In genomic region chr3:75001330-75001729, GRCh38 we compare ENCODE assay signal across 9 cellular contexts.
DNase-seq lines count a peak whose midpoint lies in the region; FAIRE-seq and TF ChIP-seq lines count a peak whose summit lies in the region.
"Had no signal": no experiment of that assay in that cellular context is flagged by ENCODE, and none has a peak within 500 bp of the region (broad histone marks: within the 10 kb centered on the region; RNA-seq: fewer than 3 reads in every experiment).

No MANE protein-coding gene starts in this region.

- no peak overlapping the region for H3K14ac ChIP-seq in H9 (ENCODE audit: insufficient read depth, low read length)

- no peak overlapping the region for H4K91ac ChIP-seq in H9 (ENCODE audit: insufficient read length, low read depth, low read length)

- H3K27ac ChIP-seq in H9 (ENCODE audit: insufficient read length, low read depth, low read length) = no peak overlapping the region
- H3K27ac ChIP-seq in RWPE1 = no peak overlapping the region
- no peak overlapping the region for H3K27ac ChIP-seq in esophagus squamous epithelium

- H4K8ac ChIP-seq in H9 (replicated peaks; ENCODE audit: insufficient read length, low read depth, low read length) = no peak overlapping the region

- H3T11ph ChIP-seq in H9 (ENCODE audit: low read length) = no peak overlapping the region

- no peak overlapping the region for H3K27ac Mint-ChIP-seq in H9
- H3K27ac Mint-ChIP-seq: stimulated activated memory B cell treated with anti-CD40 and anti-IgM and Interleukin-4, amounts not matched to agents 10 μg/mL and 1 μg/mL and 100 μg/mL, for 72 hours had no signal

- no peak overlapping the region for H2BK20ac ChIP-seq in H9 (ENCODE audit: low read depth, low read length, poor library complexity, severe bottlenecking)

- no peaks in the 10 kb centered on the region for H3K36me3 Mint-ChIP-seq in H9 (ENCODE audit: insufficient read depth in 1 of 3, low read depth in 3 of 3)
- H3K36me3 Mint-ChIP-seq: stimulated activated memory B cell treated with anti-CD40 and anti-IgM and Interleukin-4, amounts not matched to agents 10 μg/mL and 1 μg/mL and 100 μg/mL, for 72 hours had no signal

- H3K23me2 ChIP-seq in H9 (ENCODE audit: insufficient read length, low read depth, low read length, poor library complexity, severe bottlenecking) = no peaks in the 10 kb centered on the region

- H2AFZ ChIP-seq in H9 (ENCODE audit: low read length) = no peak overlapping the region

- no peaks in the 10 kb centered on the region for H3K79me2 ChIP-seq in H9 (ENCODE audit: insufficient read depth, low read length)

- H2BK5ac ChIP-seq in H9 (ENCODE audit: insufficient read length, low read length) = no peak overlapping the region

- H3K18ac ChIP-seq in H9 (ENCODE audit: insufficient read length, low read depth, low read length) = no peak overlapping the region

- intact Hi-C loops in esophagus squamous epithelium (cut with DNase I) = no loop called here

- H3K9me3 ChIP-seq in BE2C (no peaks in the 10 kb centered on the region), H9 (ENCODE audit: control insufficient read depth, low read depth, low read length) (no peaks in the 10 kb centered on the region), esophagus squamous epithelium (no peaks in the 10 kb centered on the region)

- TF ChIP-seq CTCF in BE2C (IDR thresholded peaks at IDR 0.05; ENCODE audit: low read depth, low read length) (peak; percentile 41; the same call in 1 of the 2 replicates), H9 (conservative IDR thresholded peaks at IDR 0.05) (peak; percentile 68), RWPE1 (conservative IDR thresholded peaks at IDR 0.05; ENCODE audit: low read depth) (peak; percentile 18), esophagus squamous epithelium (IDR thresholded peaks at IDR 0.05) (no peak)

- H3K79me1 ChIP-seq in H9 (ENCODE audit: insufficient read depth, low read depth, low read length, poor library complexity, severe bottlenecking) = no peaks in the 10 kb centered on the region

- H3K36me3 ChIP-seq in BE2C = no peaks in the 10 kb centered on the region
- no peaks in the 10 kb centered on the region for H3K36me3 ChIP-seq in esophagus squamous epithelium

- DNase-seq in BE2C (no peak), H9 (no peak), RWPE1 (ENCODE audit: low spot score) (peak; percentile 1), esophagus squamous epithelium (lab: John Stamatoyannopoulos, UW) (no peak)
- DNase-seq in activated effector memory CD4-positive, alpha-beta T cell treated with Interleukin-2 at 50 U/mL for 16 hours = no peak
- DNase-seq in activated CD4-positive, alpha-beta T cell treated with anti-CD3 and anti-CD28 coated beads for 1 hour = no peak
- DNase-seq in central memory CD4-positive, alpha-beta T cell = no peak

- FAIRE-seq in islet of Langerhans (lab: Jason Lieb, UNC) = peak; percentile 66

- no peak overlapping the region for H3K4me2 ChIP-seq in H9 (ENCODE audit: insufficient read depth, insufficient read length, low read length)

- no peak overlapping the region for H2BK15ac ChIP-seq in H9 (ENCODE audit: low read depth, low read length)

- CTCF ChIA-PET in RWPE1 (lab: Yijun Ruan, JAX) = interaction anchor here (0.6 to 1.0 kb wide), 5 partner anchors 14 to 1366 kb away, joined by 3 to 5 read pairs (median 3); no protein-coding TSS in a partner anchor

- POLR2A ChIA-PET in RWPE1 (lab: Yijun Ruan, JAX; ENCODE audit: low non-redundant PET) = no interaction called here

- H2BK120ac ChIP-seq in H9 (ENCODE audit: low read depth, low read length, poor library complexity, severe bottlenecking) = no peak overlapping the region

- no peak overlapping the region for H3K4me3 Mint-ChIP-seq in H9
- H3K4me3 Mint-ChIP-seq: stimulated activated memory B cell treated with anti-CD40 and anti-IgM and Interleukin-4, amounts not matched to agents 10 μg/mL and 1 μg/mL and 100 μg/mL, for 72 hours had no signal

- H3K4ac ChIP-seq in H9 (ENCODE audit: low read depth, low read length) = no peak overlapping the region

- H4K20me1 ChIP-seq in H9 (ENCODE audit: control insufficient read depth, insufficient read depth, insufficient read length) = no peaks in the 10 kb centered on the region

- WGBS in H9 (ENCODE audit: extremely low coverage, insufficient read length, low lambda C conversion rate) = no CpG with 5 or more reads among the region's 1 CpG
- 5 to 6% methylated on average over 1 of the region's 1 CpG for WGBS in esophagus squamous epithelium, 2 donors

- H4K5ac ChIP-seq in H9 (ENCODE audit: insufficient read length, low read depth, low read length) = no peak overlapping the region

- no peak overlapping the region for H3K23ac ChIP-seq in H9 (ENCODE audit: insufficient read length, low read depth, low read length)

- no peak for TF ChIP-seq POLR2A in esophagus squamous epithelium (IDR thresholded peaks at IDR 0.05)

- no peaks in the 10 kb centered on the region for H3K4me1 ChIP-seq in BE2C
- no peaks in the 10 kb centered on the region for H3K4me1 ChIP-seq in H9 (ENCODE audit: insufficient read depth, low read length)
- H3K4me1 ChIP-seq in esophagus squamous epithelium = no peaks in the 10 kb centered on the region

- H3K9me3 Mint-ChIP-seq in H9 = peaks cover 0 to 3% of the 10 kb centered on the region in 2 experiments; a peak in 2 of 5 replicates

- no peak overlapping the region for H2AK5ac ChIP-seq in H9 (ENCODE audit: insufficient read length, low read length)

- no peaks in the 10 kb centered on the region for H3K27me3 ChIP-seq in BE2C
- no peaks in the 10 kb centered on the region for H3K27me3 ChIP-seq in H9 (ENCODE audit: insufficient read depth, low read length)
- no peaks in the 10 kb centered on the region for H3K27me3 ChIP-seq in esophagus squamous epithelium

- H3K4me1 Mint-ChIP-seq in H9 = no peaks in the 10 kb centered on the region
- H3K4me1 Mint-ChIP-seq: stimulated activated memory B cell treated with anti-CD40 and anti-IgM and Interleukin-4, amounts not matched to agents 10 μg/mL and 1 μg/mL and 100 μg/mL, for 72 hours had no signal

- no peak overlapping the region for H3K4me3 ChIP-seq in BE2C (ENCODE audit: low read depth, low read length)
- no peak overlapping the region for H3K4me3 ChIP-seq in esophagus squamous epithelium

- H3K9ac ChIP-seq in H9 (ENCODE audit: extremely low read depth, insufficient read length, low read length) = no peak overlapping the region

- no peak overlapping the region for H2BK12ac ChIP-seq in H9 (ENCODE audit: insufficient read length, low read depth, low read length)

- no peak overlapping the region for H3K56ac ChIP-seq in H9 (ENCODE audit: insufficient read length, low read depth, low read length)

- H3K27me3 Mint-ChIP-seq in H9 (ENCODE audit: low read depth) = no peaks in the 10 kb centered on the region; the same call in 1 of the 2 replicates
- H3K27me3 Mint-ChIP-seq: stimulated activated memory B cell treated with anti-CD40 and anti-IgM and Interleukin-4, amounts not matched to agents 10 μg/mL and 1 μg/mL and 100 μg/mL, for 72 hours had no signal

Comparison
In these comparisons a context has a peak if more than half of its experiments do, and no peak if none do; other contexts are left out.
1. CTCF ChIP-seq: peak in BE2C (single experiment), H9 (single experiment) and RWPE1 (single experiment); none in esophagus squamous epithelium (0 of 6).